In the genomic region with DNA sequence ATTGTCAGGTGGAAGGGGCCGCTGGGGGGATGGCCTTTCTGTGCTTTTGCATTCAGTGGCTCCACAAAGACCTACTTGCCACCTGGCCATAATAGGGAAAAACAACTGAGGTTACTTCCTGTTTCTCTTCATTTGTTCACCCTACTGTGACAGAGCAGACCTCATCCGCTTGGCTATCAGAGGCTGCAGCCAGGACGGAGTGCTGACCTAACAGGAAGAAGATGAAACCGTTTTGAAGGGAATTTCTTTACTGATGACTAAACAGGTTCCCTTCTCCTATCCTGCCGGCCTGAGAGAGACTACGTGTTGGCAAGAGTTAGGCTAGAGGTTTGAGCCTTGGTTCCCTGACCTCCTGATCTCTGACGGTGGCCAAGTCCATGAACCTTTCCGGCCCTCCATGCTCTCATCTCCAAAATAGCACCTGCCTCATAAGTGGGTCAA, we compare ENCODE assay signal across 8 cellular contexts. TPM values are rescaled to one million over a fixed set of nuclear protein-coding genes. Genes with fewer than 3 reads are reported as not detected.
DNase-seq lines count a peak whose midpoint lies in the region; ATAC-seq and TF ChIP-seq lines count a peak whose summit lies in the region.

No MANE protein-coding gene starts in this region.

- no peak overlapping the region for H3K4me3 ChIP-seq in foreskin fibroblast (ENCODE audit: low read depth in 1 of 2, low read length in 2 of 2)

- DNase-seq in NCI-H69 (lab: John Stamatoyannopoulos, UW): peak; percentile 21
- DNase-seq in memory B cell (ENCODE audit: low spot score in 2 of 2): peak in 1 of 2 donors; percentile 45
- DNase-seq in LoVo (ENCODE audit: low spot score): no peak
- no peak for DNase-seq in cerebellar nuclear complex (lab: John Stamatoyannopoulos, UW)
- no peak for DNase-seq in foreskin fibroblast
- DNase-seq in posterior vena cava (ENCODE audit: low spot score): no peak

- peaks cover 2% of the 10 kb centered on the region for H3K36me3 Mint-ChIP-seq in memory B cell

- H3K9me3 Mint-ChIP-seq in memory B cell: no peaks in the 10 kb centered on the region

- ATAC-seq in GM19023 (IDR thresholded peaks at IDR 0.05; ENCODE audit: unreplicated experiment) (peak; percentile 95), HG02678 (IDR thresholded peaks at IDR 0.05; ENCODE audit: unreplicated experiment) (peak; percentile 97), memory B cell (ENCODE audit: low read depth) (peak; percentile 88)

- H3K27me3 Mint-ChIP-seq in memory B cell: peaks cover 2% of the 10 kb centered on the region

- peak overlapping the region; percentile 67 for H3K4me3 Mint-ChIP-seq in memory B cell

- TF ChIP-seq CTCF in foreskin fibroblast (IDR thresholded peaks at IDR 0.05; ENCODE audit: low read depth, low read length): no peak

- peak overlapping the region; percentile 59 for H3K27ac Mint-ChIP-seq in memory B cell

- intact Hi-C loops in posterior vena cava (cut with DNase I): no loop called here

- peaks cover 10% of the 10 kb centered on the region for H3K4me1 Mint-ChIP-seq in memory B cell

RNA-seq across cellular contexts. Expression of a gene that starts 21.3 kb away (rescaled TPM):
- under 1 TPM in 1 of 2 donors, not detected in 1; 0.95 TPM for total RNA-seq in posterior vena cava

RNA-seq across cellular contexts. Expression of a gene that starts 55.5 kb away (rescaled TPM):
- total RNA-seq in posterior vena cava: 10 to 100 TPM; 28.6 to 29.2 TPM
